ENCODE assay signal across 8 cellular contexts in the genomic region with DNA sequence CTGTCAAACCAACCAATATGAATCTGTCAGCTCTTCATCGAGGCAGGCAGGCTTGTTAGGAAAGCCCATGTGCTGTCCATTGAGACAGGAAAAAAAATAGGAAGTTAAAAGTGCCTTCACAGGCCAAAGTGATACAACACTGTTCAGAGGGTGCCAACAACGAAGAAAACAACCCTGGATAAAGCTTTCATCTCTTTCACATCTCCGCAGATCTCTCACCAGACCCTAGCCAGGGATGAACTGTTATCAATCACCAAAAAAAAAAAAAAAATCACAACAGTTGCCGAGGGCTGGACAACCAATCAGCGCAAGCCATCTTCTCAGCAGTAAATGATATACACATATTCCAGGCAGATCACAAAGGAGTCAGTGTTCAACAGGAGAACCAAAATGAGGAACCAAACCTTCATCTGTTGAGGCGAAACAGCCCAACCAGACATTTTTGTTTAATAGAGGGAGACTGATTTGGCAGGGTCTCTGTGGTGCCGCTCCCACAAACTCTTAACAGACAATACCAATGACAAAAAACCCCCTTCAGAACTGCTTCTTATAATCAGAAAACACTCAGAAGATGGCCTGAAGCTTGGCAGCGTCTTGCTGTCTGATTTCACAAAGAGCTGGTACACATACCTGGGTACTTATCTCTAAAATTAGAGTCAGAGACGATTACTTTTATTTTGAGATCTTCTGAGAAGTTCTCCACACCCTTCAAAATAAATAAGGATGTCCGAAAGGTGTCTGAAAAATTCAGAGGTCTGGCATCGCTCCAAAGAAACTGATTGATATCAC. TPM values are rescaled to one million over a fixed set of nuclear protein-coding genes. Genes with fewer than 3 reads are reported as not detected.
A peak's percentile ranks its signal among the peaks of the same experiment; 100 is the strongest.
DNase-seq lines count a peak whose midpoint lies in the region; TF ChIP-seq lines count a peak whose summit lies in the region.

No MANE protein-coding gene starts in this region.

- H3K4me1 ChIP-seq in ACC112 (ENCODE audit: control insufficient read depth, insufficient read depth, low read length, unreplicated experiment) (peaks cover 67% of the 10 kb centered on the region), uterus (peaks cover 7 to 20% of the 10 kb centered on the region in 2 donors)

- peaks cover 67% of the 10 kb centered on the region for H3K79me2 ChIP-seq in ACC112 (ENCODE audit: control insufficient read depth, insufficient read depth, low read length, unreplicated experiment)

- POLR2A ChIA-PET in activated CD4-positive, alpha-beta memory T cell treated with anti-CD3 and anti-CD28 coated beads, Interleukin-2, amount 10 ng/mL, durations not matched to agents 7 days and 5 days (lab: Charles Lee): interaction anchor here (0.7 to 12.9 kb wide), 18 partner anchors 10 to 265 kb away, joined by 3 to 337 read pairs (median 8); a partner anchor contains a TSS
- POLR2A ChIA-PET in GM10248 (lab: Yijun Ruan, JAX): interaction anchor here (1.6 kb wide), 1 partner anchor 19 kb away, joined by 5 read pairs; no protein-coding TSS in a partner anchor

- peak overlapping the region; percentile 86 for H3K4me3 Mint-ChIP-seq in activated CD4-positive, alpha-beta memory T cell treated with anti-CD3 and anti-CD28 coated beads, Interleukin-2, amount 10 ng/mL, durations not matched to agents 7 days and 5 days

- H3K27ac Mint-ChIP-seq in activated CD4-positive, alpha-beta memory T cell treated with anti-CD3 and anti-CD28 coated beads, Interleukin-2, amount 10 ng/mL, durations not matched to agents 7 days and 5 days: peak overlapping the region; percentile 93

- no peak overlapping the region for H2AFZ ChIP-seq in ACC112 (ENCODE audit: low read length, unreplicated experiment)

- no peaks in the 10 kb centered on the region for H3K27me3 Mint-ChIP-seq in activated CD4-positive, alpha-beta memory T cell treated with anti-CD3 and anti-CD28 coated beads, Interleukin-2, amount 10 ng/mL, durations not matched to agents 7 days and 5 days

- peak overlapping the region; percentile 82 for H3K4me3 ChIP-seq in ACC112 (ENCODE audit: low read depth, low read length)
- H3K4me3 ChIP-seq in uterus: no peak overlapping the region

- no peaks in the 10 kb centered on the region for H3K9me3 ChIP-seq in uterus

- CTCF ChIA-PET in activated CD4-positive, alpha-beta memory T cell treated with anti-CD3 and anti-CD28 coated beads, Interleukin-2, amount 10 ng/mL, durations not matched to agents 7 days and 5 days (lab: Charles Lee): interaction anchor here (0.7 to 3.4 kb wide), 11 partner anchors 9 to 180 kb away, joined by 3 to 40 read pairs (median 5); a partner anchor contains a TSS
- CTCF ChIA-PET in GM10248 (lab: Yijun Ruan, JAX): interaction anchor here (1.0 to 6.1 kb wide), 7 partner anchors 13 to 180 kb away, joined by 3 to 33 read pairs (median 8); a partner anchor contains a TSS

- peaks cover 75% of the 10 kb centered on the region for H3K4me1 Mint-ChIP-seq in activated CD4-positive, alpha-beta memory T cell treated with anti-CD3 and anti-CD28 coated beads, Interleukin-2, amount 10 ng/mL, durations not matched to agents 7 days and 5 days

- no peaks in the 10 kb centered on the region for H3K27me3 ChIP-seq in ACC112 (ENCODE audit: insufficient read depth, low read length)
- no peaks in the 10 kb centered on the region for H3K27me3 ChIP-seq in layer of hippocampus (ENCODE audit: control insufficient read depth, insufficient read depth, low read length)
- H3K27me3 ChIP-seq in uterus: no peaks in the 10 kb centered on the region

- no peak for TF ChIP-seq CTCF in GM20000 (IDR thresholded peaks at IDR 0.05; ENCODE audit: extremely low read depth, missing control alignments)
- no peak for TF ChIP-seq CTCF in uterus (IDR thresholded peaks at IDR 0.05)
- TF ChIP-seq CTCF in GM10248 (IDR thresholded peaks at IDR 0.05; ENCODE audit: control extremely low read depth, extremely low read depth, low read depth, missing control alignments): no peak

- H3K27ac ChIP-seq in ACC112 (ENCODE audit: low read depth, low read length) (peak overlapping the region; percentile 77), layer of hippocampus (ENCODE audit: low read depth, low read length) (peak overlapping the region; percentile 5), uterus (peak overlapping the region; percentile 95 to 98)

- H3K36me3 ChIP-seq in ACC112 (ENCODE audit: insufficient read depth, low read length): peaks cover 3% of the 10 kb centered on the region; the same call in 1 of the 2 replicates
- no peaks in the 10 kb centered on the region for H3K36me3 ChIP-seq in uterus

- H3K9me3 Mint-ChIP-seq in activated CD4-positive, alpha-beta memory T cell treated with anti-CD3 and anti-CD28 coated beads, Interleukin-2, amount 10 ng/mL, durations not matched to agents 7 days and 5 days: no peaks in the 10 kb centered on the region

- DNase-seq in GM20000 (ENCODE audit: low spot score): peak; percentile 53
- DNase-seq in activated CD4-positive, alpha-beta memory T cell treated with anti-CD3 and anti-CD28 coated beads, Interleukin-2, amount 10 ng/mL, durations not matched to agents 7 days and 5 days: no peak
- DNase-seq in uterus: no peak
- DNase-seq in NCI-H226: no peak
- no peak for DNase-seq in COR-L47 (lab: John Stamatoyannopoulos, UW)
- no peak for DNase-seq in GM10248 (ENCODE audit: extremely low spot score)

- peaks cover 54% of the 10 kb centered on the region for H3K36me3 Mint-ChIP-seq in activated CD4-positive, alpha-beta memory T cell treated with anti-CD3 and anti-CD28 coated beads, Interleukin-2, amount 10 ng/mL, durations not matched to agents 7 days and 5 days (ENCODE audit: low read depth)

- intact Hi-C loops in uterus (cut with DNase I; ENCODE audit: low total_unique reads): no loop called here

- no peak for TF ChIP-seq POLR2A in uterus (IDR thresholded peaks at IDR 0.05)

RNA-seq across cellular contexts. Expression of a gene that starts 1.9 kb away (rescaled TPM):
- 10 to 100 TPM; 28.7 to 30.6 TPM for total RNA-seq in activated CD4-positive, alpha-beta memory T cell treated with anti-CD3 and anti-CD28 coated beads, Interleukin-2, amount 10 ng/mL, durations not matched to agents 7 days and 5 days
- total RNA-seq in uterus: 10 to 100 TPM in 1 of 4 donors, 1 to 10 TPM in 3; 1.0 to 22.1 (median 4.9) TPM

RNA-seq across cellular contexts. Expression of a gene that starts 53.1 kb away (rescaled TPM):
- under 1 TPM; 0.20 to 0.23 TPM for total RNA-seq in activated CD4-positive, alpha-beta memory T cell treated with anti-CD3 and anti-CD28 coated beads, Interleukin-2, amount 10 ng/mL, durations not matched to agents 7 days and 5 days
- total RNA-seq in uterus: not detected

Comparison
In these comparisons a context has a peak if more than half of its experiments do, and no peak if none do; other contexts are left out.
1. H3K27ac ChIP-seq: peak in every context shown above with its lines; median percentile 96 in uterus; 77 in ACC112; 5 in layer of hippocampus.